In genomic region chr19:58001895-58002369, GRCh38 we compare ENCODE assay signal across 8 cellular contexts. TPM values are rescaled to one million over a fixed set of nuclear protein-coding genes. Genes with fewer than 3 reads are reported as not detected.
A peak's percentile ranks its signal among the peaks of the same experiment; 100 is the strongest.
DNase-seq lines count a peak whose midpoint lies in the region; ATAC-seq, FAIRE-seq and TF ChIP-seq lines count a peak whose summit lies in the region.

No MANE protein-coding gene starts in this region.

- H3K4me1 ChIP-seq in hepatocyte (ENCODE audit: insufficient read depth) (peaks cover 13% of the 10 kb centered on the region), small intestine (ENCODE audit: control insufficient read depth in 2 of 2, insufficient read depth in 1 of 2, low read depth in 1 of 2, low read length in 1 of 2) (no peaks in the 10 kb centered on the region)

- 1% methylated on average over 23 of the region's 23 CpGs for WGBS in hepatocyte (ENCODE audit: low lambda C conversion rate, missing lambda C conversion rate)
- 4 to 13% (median 4%) methylated on average over 23 of the region's 23 CpGs for WGBS in small intestine, 3 donors

- H3K4me3 ChIP-seq in hepatocyte (peak overlapping the region; percentile 94), small intestine (ENCODE audit: low read depth in 1 of 2, low read length in 2 of 2) (peak overlapping the region; percentile 75 to 95)

- ATAC-seq in HG02885 (IDR thresholded peaks at IDR 0.05; ENCODE audit: poor library complexity, unreplicated experiment) = peak; percentile 3
- ATAC-seq in activated naive CD4-positive, alpha-beta T cell treated with anti-CD3 and anti-CD28 coated beads, Interleukin-2, amount 50 U/mL, for 72 hours = peak in 1 of 2 donors; percentile 21

- peak; percentile 6 for DNase-seq in GF-D8 (lab: John Stamatoyannopoulos, UW)
- DNase-seq in activated naive CD4-positive, alpha-beta T cell treated with anti-CD3 and anti-CD28 coated beads, Interleukin-2, amount 50 U/mL, for 72 hours (ENCODE audit: low spot score in 2 of 2) = no peak
- DNase-seq in hepatocyte (ENCODE audit: low spot score) = no peak
- DNase-seq in small intestine = no peak
- no peak for DNase-seq in NCI-H774 (lab: John Stamatoyannopoulos, UW)
- DNase-seq in RCC 7860 (ENCODE audit: low spot score) = no peak
- no peak for DNase-seq in MV-4-11 (lab: John Stamatoyannopoulos, UW)

- H3K27ac ChIP-seq in hepatocyte = peak overlapping the region; percentile 99
- peak overlapping the region; percentile 91 to 97 for H3K27ac ChIP-seq in small intestine (ENCODE audit: low read depth in 1 of 2, low read length in 1 of 2)

- no peaks in the 10 kb centered on the region for H4K20me1 ChIP-seq in hepatocyte (ENCODE audit: insufficient read depth, poor library complexity, severe bottlenecking)

- H3K9me3 ChIP-seq in hepatocyte (ENCODE audit: low read depth) = peaks cover 64% of the 10 kb centered on the region
- peaks cover 3% of the 10 kb centered on the region for H3K9me3 ChIP-seq in small intestine (ENCODE audit: control insufficient read depth, low read depth)

- peaks cover 82 to 92% of the 10 kb centered on the region in 2 donors for H3K36me3 Mint-ChIP-seq in activated naive CD4-positive, alpha-beta T cell treated with anti-CD3 and anti-CD28 coated beads, Interleukin-2, amount 50 U/mL, for 72 hours

- H3K27me3 ChIP-seq in hepatocyte (no peaks in the 10 kb centered on the region), small intestine (ENCODE audit: control insufficient read depth in 2 of 2, insufficient read depth in 2 of 2, low read length in 2 of 2) (no peaks in the 10 kb centered on the region)

- H3K36me3 ChIP-seq in hepatocyte (replicated peaks; ENCODE audit: insufficient read depth, low read depth) (peaks cover 40% of the 10 kb centered on the region), small intestine (ENCODE audit: control insufficient read depth in 2 of 2, insufficient read depth in 2 of 2, low read length in 2 of 2) (peaks cover 8 to 29% of the 10 kb centered on the region in 2 donors)

- H2AFZ ChIP-seq in hepatocyte = peak overlapping the region; percentile 99

- H3K9me3 Mint-ChIP-seq in activated naive CD4-positive, alpha-beta T cell treated with anti-CD3 and anti-CD28 coated beads, Interleukin-2, amount 50 U/mL, for 72 hours = peaks cover 37 to 43% of the 10 kb centered on the region in 2 donors

- TF ChIP-seq CTCF in hepatocyte (IDR thresholded peaks at IDR 0.05; ENCODE audit: poor library complexity) = no peak

- H3K4me2 ChIP-seq in hepatocyte = peak overlapping the region; percentile 85

- peak overlapping the region; percentile 60 to 96 for H3K27ac Mint-ChIP-seq in activated naive CD4-positive, alpha-beta T cell treated with anti-CD3 and anti-CD28 coated beads, Interleukin-2, amount 50 U/mL, for 72 hours

- H3K79me2 ChIP-seq in hepatocyte = peaks cover 40% of the 10 kb centered on the region

- FAIRE-seq in small intestine (lab: Jason Lieb, UNC) = no peak
- FAIRE-seq in RCC 7860 (lab: Jason Lieb, UNC) = no peak

- H3K9me2 ChIP-seq in hepatocyte (replicated peaks; ENCODE audit: insufficient read depth) = no peaks in the 10 kb centered on the region

RNA-seq across cellular contexts. Expression of gene ZNF606, which starts 0.7 kb away (rescaled TPM):
- 1 to 10 TPM; 3.2 to 9.1 TPM for total RNA-seq in activated naive CD4-positive, alpha-beta T cell treated with anti-CD3 and anti-CD28 coated beads, Interleukin-2, amount 50 U/mL, for 72 hours
- 18.0 and 19.7 TPM in 2 replicates for total RNA-seq in hepatocyte
- polyA plus RNA-seq in hepatocyte (17.6 and 26.0 TPM in 2 replicates), small intestine (1 to 10 TPM; 3.8 to 7.2 (median 5.7) TPM)

RNA-seq across cellular contexts. Expression of gene C19orf18, which starts 27.6 kb away (rescaled TPM):
- total RNA-seq in activated naive CD4-positive, alpha-beta T cell treated with anti-CD3 and anti-CD28 coated beads, Interleukin-2, amount 50 U/mL, for 72 hours = under 1 TPM in 1 of 2 donors, not detected in 1; 0.56 TPM
- total RNA-seq in hepatocyte = 0.60 TPM in 1 of 2 replicates, not detected in the other
- polyA plus RNA-seq in hepatocyte = 1.9 and 2.0 TPM in 2 replicates
- 1 to 10 TPM in 1 of 3 donors, under 1 TPM in 1, not detected in 1; 0.85 to 1.3 TPM for polyA plus RNA-seq in small intestine

RNA-seq across cellular contexts. Expression of gene ZSCAN1, which starts 31.9 kb away (rescaled TPM):
- total RNA-seq in activated naive CD4-positive, alpha-beta T cell treated with anti-CD3 and anti-CD28 coated beads, Interleukin-2, amount 50 U/mL, for 72 hours = not detected
- total RNA-seq in hepatocyte = 0.33 and 1.2 TPM in 2 replicates
- polyA plus RNA-seq in hepatocyte = 1.1 and 3.8 TPM in 2 replicates
- under 1 TPM in 1 of 3 donors, not detected in 2; 0.21 TPM for polyA plus RNA-seq in small intestine

RNA-seq across cellular contexts. Expression of gene ZNF256, which starts 54.4 kb away (rescaled TPM):
- 1 to 10 TPM; 5.0 to 6.0 TPM for total RNA-seq in activated naive CD4-positive, alpha-beta T cell treated with anti-CD3 and anti-CD28 coated beads, Interleukin-2, amount 50 U/mL, for 72 hours
- 5.4 and 8.8 TPM in 2 replicates for total RNA-seq in hepatocyte
- polyA plus RNA-seq in hepatocyte (3.7 and 4.6 TPM in 2 replicates), small intestine (1 to 10 TPM; 1.3 to 2.9 (median 1.9) TPM)

RNA-seq across cellular contexts. Expression of gene ZNF135, which starts 57.1 kb away (rescaled TPM):
- total RNA-seq in activated naive CD4-positive, alpha-beta T cell treated with anti-CD3 and anti-CD28 coated beads, Interleukin-2, amount 50 U/mL, for 72 hours = under 1 TPM; 0.58 to 0.82 TPM
- total RNA-seq in hepatocyte = 5.8 and 7.4 TPM in 2 replicates
- polyA plus RNA-seq in hepatocyte = 4.3 and 5.0 TPM in 2 replicates
- 1 to 10 TPM in 1 of 3 donors, under 1 TPM in 2; 0.67 to 2.0 (median 0.81) TPM for polyA plus RNA-seq in small intestine
